ENCODE assay signal across 8 cellular contexts in the genomic region with DNA sequence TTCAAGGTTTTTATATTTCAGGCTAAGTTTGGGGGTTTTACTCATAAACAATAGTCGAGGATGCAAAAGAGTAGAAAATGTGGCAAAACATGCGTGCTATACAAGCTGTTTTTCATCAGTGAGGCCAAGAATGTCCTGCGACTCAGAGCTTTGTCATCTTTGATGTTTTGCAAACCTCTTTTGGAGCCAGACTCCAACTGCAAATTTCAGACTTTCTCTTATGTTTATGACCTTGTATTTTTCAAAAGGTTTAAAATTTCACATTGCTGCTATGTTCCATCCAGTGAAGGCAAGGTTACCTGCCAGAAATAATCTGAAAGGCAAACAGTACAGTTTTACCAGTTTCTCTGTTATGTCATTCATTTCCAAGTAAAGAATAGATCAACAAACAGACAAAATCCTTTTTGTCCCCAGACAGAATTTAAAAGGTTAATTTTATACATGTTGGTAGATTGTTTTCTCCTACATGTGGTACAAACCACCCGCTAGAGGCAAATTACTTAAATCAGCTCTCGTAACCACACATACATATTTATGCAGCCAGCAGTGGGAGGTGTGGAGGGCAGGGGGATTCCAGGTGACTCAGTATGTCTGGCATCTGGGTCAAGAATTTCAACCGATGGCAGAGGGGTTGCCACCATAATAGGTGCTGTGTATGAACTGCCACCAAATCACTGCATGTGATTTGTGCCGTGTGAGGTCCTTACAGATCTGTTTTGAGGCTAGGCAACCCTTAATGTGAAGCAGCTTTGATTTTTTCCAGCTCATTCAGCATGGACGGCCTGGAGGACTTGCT.
DNase-seq lines count a peak whose midpoint lies in the region; ATAC-seq and TF ChIP-seq lines count a peak whose summit lies in the region.

No MANE protein-coding gene starts in this region.

- H3K9me3 ChIP-seq in mucosa of descending colon, result no peaks in the 10 kb centered on the region

- H3K4me1 Mint-ChIP-seq in activated CD4-positive, alpha-beta memory T cell treated with anti-CD3 and anti-CD28 coated beads for 36 hours (ENCODE audit: low read depth), result peaks cover 19% of the 10 kb centered on the region

- CTCF ChIA-PET in activated CD4-positive, alpha-beta memory T cell treated with anti-CD3 and anti-CD28 coated beads for 36 hours (lab: Charles Lee), result interaction anchor here (0.6 to 1.8 kb wide), 5 partner anchors 12 to 223 kb away, joined by 3 to 8 read pairs (median 4); no protein-coding TSS in a partner anchor

- H3K36me3 Mint-ChIP-seq in activated CD4-positive, alpha-beta memory T cell treated with anti-CD3 and anti-CD28 coated beads for 36 hours, result no peaks in the 10 kb centered on the region

- POLR2A ChIA-PET in activated CD4-positive, alpha-beta memory T cell treated with anti-CD3 and anti-CD28 coated beads for 36 hours (lab: Charles Lee), result no interaction called here

- no peak for TF ChIP-seq CTCF in mucosa of descending colon (IDR thresholded peaks at IDR 0.05)

- H3K27me3 Mint-ChIP-seq in activated CD4-positive, alpha-beta memory T cell treated with anti-CD3 and anti-CD28 coated beads for 36 hours, result peaks cover 13% of the 10 kb centered on the region

- intact Hi-C loops in activated CD4-positive, alpha-beta memory T cell treated with anti-CD3 and anti-CD28 coated beads for 36 hours (cut with micrococcal nuclease), result loop anchor here (1.0 kb wide), 1 partner anchor 12 kb away; no protein-coding TSS in a partner anchor
- intact Hi-C loops in mucosa of descending colon (cut with DNase I, micrococcal nuclease), result no loop called here

- peak; percentile 97 for ATAC-seq in stimulated activated naive CD8-positive, alpha-beta T cell treated with anti-CD3 and anti-CD28 coated beads, Interleukin-15, Interleukin-2, amounts not matched to agents 100 U/mL and 50 U/mL, for 24 hours
- no peak for ATAC-seq in mucosa of descending colon
- ATAC-seq in HG02571 (IDR thresholded peaks at IDR 0.05; ENCODE audit: unreplicated experiment), result no peak

- H3K27ac Mint-ChIP-seq in activated CD4-positive, alpha-beta memory T cell treated with anti-CD3 and anti-CD28 coated beads for 36 hours, result peak overlapping the region; percentile 62

- H3K9me3 Mint-ChIP-seq in activated CD4-positive, alpha-beta memory T cell treated with anti-CD3 and anti-CD28 coated beads for 36 hours, result no peaks in the 10 kb centered on the region

- H3K4me1 ChIP-seq in mucosa of descending colon (ENCODE audit: low read depth), result no peaks in the 10 kb centered on the region

- no peak overlapping the region for H3K4me3 ChIP-seq in mucosa of descending colon

- DNase-seq in activated naive CD4-positive, alpha-beta T cell treated with Interleukin-2 at 50 U/mL for 16 hours, result peak; percentile 69
- no peak for DNase-seq in activated naive CD4-positive, alpha-beta T cell (lab: John Stamatoyannopoulos, UW)
- DNase-seq in activated CD4-positive, alpha-beta memory T cell treated with anti-CD3 and anti-CD28 coated beads for 36 hours, result peak; percentile 84
- DNase-seq in iris pigment epithelial cell (ENCODE audit: low read depth), result peak; percentile 86
- peak; percentile 69 for DNase-seq in stimulated activated naive CD8-positive, alpha-beta T cell treated with anti-CD3 and anti-CD28 coated beads, Interleukin-15, Interleukin-2, amounts not matched to agents 100 U/mL and 50 U/mL, for 24 hours
- no peak for DNase-seq in mucosa of descending colon
- no peak for DNase-seq in ureter (ENCODE audit: low spot score)

- no peak overlapping the region for H3K4me3 Mint-ChIP-seq in activated CD4-positive, alpha-beta memory T cell treated with anti-CD3 and anti-CD28 coated beads for 36 hours

- no peaks in the 10 kb centered on the region for H3K36me3 ChIP-seq in mucosa of descending colon (ENCODE audit: low read depth)

Comparison
In these comparisons a context has a peak if more than half of its experiments do, and no peak if none do; other contexts are left out.
1. DNase-seq: peak in activated naive CD4-positive, alpha-beta T cell treated with Interleukin-2 at 50 U/mL for 16 hours (single experiment), activated CD4-positive, alpha-beta memory T cell treated with anti-CD3 and anti-CD28 coated beads for 36 hours (single experiment), iris pigment epithelial cell (single experiment) and stimulated activated naive CD8-positive, alpha-beta T cell treated with anti-CD3 and anti-CD28 coated beads, Interleukin-15, Interleukin-2, amounts not matched to agents 100 U/mL and 50 U/mL, for 24 hours (single experiment); none in activated naive CD4-positive, alpha-beta T cell (0 of 4), mucosa of descending colon (0 of 3) and ureter (single experiment).